Comparison of ENCODE assay signal across 24 cellular contexts in the genomic region with DNA sequence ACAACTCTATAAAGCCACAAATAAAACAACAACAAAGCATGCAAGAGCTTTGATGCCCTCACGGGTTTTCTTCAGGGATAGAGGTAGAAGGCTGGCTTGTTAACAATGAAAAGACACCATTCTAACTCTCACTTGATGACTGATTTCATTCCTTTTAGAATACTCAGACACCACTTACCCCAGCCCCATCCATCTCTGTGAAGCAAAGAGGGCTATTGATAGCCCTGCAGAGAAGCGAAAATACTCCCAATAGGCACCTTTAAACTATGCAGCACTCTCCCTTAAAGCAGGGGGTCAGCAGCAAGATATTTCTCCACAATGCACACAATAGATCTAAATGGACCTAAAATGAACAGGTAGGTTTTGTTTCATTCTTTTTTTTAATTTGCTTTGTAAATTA. TPM values are rescaled to one million over a fixed set of nuclear protein-coding genes. Genes with fewer than 3 reads are reported as not detected.
"Had no signal": no experiment of that assay in that cellular context is flagged by ENCODE, and none has a peak within 500 bp of the region (broad histone marks: within the 10 kb centered on the region; RNA-seq: fewer than 3 reads in every experiment).

No MANE protein-coding gene starts in this region.

- H3K4me3 Mint-ChIP-seq: activated CD4-positive, alpha-beta memory T cell treated with anti-CD3 and anti-CD28 coated beads, Interleukin-2, amount 10 ng/mL, durations not matched to agents 7 days and 5 days; activated CD4-positive, alpha-beta T cell treated with anti-CD3 and anti-CD28 coated beads for 36 hours; activated naive CD4-positive, alpha-beta T cell treated with anti-CD3 and anti-CD28 coated beads, Interleukin-2, amount 10 ng/mL, durations not matched to agents 7 days and 5 days; activated naive CD8-positive, alpha-beta T cell treated with anti-CD3 and anti-CD28 coated beads for 36 hours; T-cell had no signal

- H3K4me3 ChIP-seq: SK-N-MC had no signal

- H3K27ac ChIP-seq: SK-N-MC had no signal

- H3K27me3 Mint-ChIP-seq: activated naive CD4-positive, alpha-beta T cell treated with anti-CD3 and anti-CD28 coated beads, Interleukin-2, amount 10 ng/mL, durations not matched to agents 7 days and 5 days had no signal

- H3K9me3 Mint-ChIP-seq: activated CD4-positive, alpha-beta memory T cell treated with anti-CD3 and anti-CD28 coated beads, Interleukin-2, amount 10 ng/mL, durations not matched to agents 7 days and 5 days; activated naive CD4-positive, alpha-beta T cell treated with anti-CD3 and anti-CD28 coated beads, Interleukin-2, amount 10 ng/mL, durations not matched to agents 7 days and 5 days; activated naive CD8-positive, alpha-beta T cell treated with anti-CD3 and anti-CD28 coated beads for 36 hours; activated T-helper 2 cell treated with anti-CD3 and anti-CD28 coated beads, Interferon-gamma antibody, Interleukin-2, Interleukin-4, amounts not matched to agents 10 μg/mL and 5 μg/mL and 100 μg/mL, durations not matched to agents 14 hours and 24 hours and 36 hours had no signal

- H3K4me1 Mint-ChIP-seq: activated CD4-positive, alpha-beta memory T cell treated with anti-CD3 and anti-CD28 coated beads, Interleukin-2, amount 10 ng/mL, durations not matched to agents 7 days and 5 days; activated CD4-positive, alpha-beta T cell treated with anti-CD3 and anti-CD28 coated beads for 36 hours; activated naive CD4-positive, alpha-beta T cell treated with anti-CD3 and anti-CD28 coated beads, Interleukin-2, amount 10 ng/mL, durations not matched to agents 7 days and 5 days; activated naive CD8-positive, alpha-beta T cell treated with anti-CD3 and anti-CD28 coated beads for 36 hours; T-cell had no signal

- H3K36me3 Mint-ChIP-seq: activated naive CD4-positive, alpha-beta T cell treated with anti-CD3 and anti-CD28 coated beads, Interleukin-2, amount 10 ng/mL, durations not matched to agents 7 days and 5 days; activated naive CD8-positive, alpha-beta T cell treated with anti-CD3 and anti-CD28 coated beads for 36 hours; T-cell had no signal

- FAIRE-seq: TTC549 had no signal

- DNase-seq: activated CD4-positive, alpha-beta memory T cell treated with anti-CD3 and anti-CD28 coated beads, Interleukin-2, amount 10 ng/mL, durations not matched to agents 7 days and 5 days; activated CD4-positive, alpha-beta T cell treated with anti-CD3 and anti-CD28 coated beads for 36 hours; activated CD4-positive, alpha-beta T cell treated with anti-CD3 and anti-CD28 coated beads, Interleukin-2, amount 50 U/mL, for 1 hour; activated gamma-delta T cell treated with Interleukin-2 at 50 U/mL for 16 hours; activated naive CD4-positive, alpha-beta T cell treated with anti-CD3 and anti-CD28 coated beads, Interleukin-2, amount 10 ng/mL, durations not matched to agents 7 days and 5 days; activated naive CD8-positive, alpha-beta T cell treated with anti-CD3 and anti-CD28 coated beads for 36 hours; activated T-cell treated with anti-CD3 and anti-CD28 coated beads for 4 hours; activated T-cell treated with anti-CD3 and anti-CD28 coated beads, Interleukin-2, amount 50 U/mL, for 48 hours; caudate nucleus; KG1; NCI-H1092; NCI-H1417; NCI-H1694; NCI-H2029; NCI-H2107; NCI-H510A treated with DMSO at 0.1 percent for 48 hours; NCI-H69; T-cell; T-helper 2 cell; T1000 had no signal

- H3K27ac Mint-ChIP-seq: activated CD4-positive, alpha-beta memory T cell treated with anti-CD3 and anti-CD28 coated beads, Interleukin-2, amount 10 ng/mL, durations not matched to agents 7 days and 5 days; activated CD4-positive, alpha-beta T cell treated with anti-CD3 and anti-CD28 coated beads for 36 hours; activated naive CD4-positive, alpha-beta T cell treated with anti-CD3 and anti-CD28 coated beads, Interleukin-2, amount 10 ng/mL, durations not matched to agents 7 days and 5 days; activated naive CD8-positive, alpha-beta T cell treated with anti-CD3 and anti-CD28 coated beads for 36 hours; activated T-helper 2 cell treated with anti-CD3 and anti-CD28 coated beads, Interferon-gamma antibody, Interleukin-2, Interleukin-4, amounts not matched to agents 10 μg/mL and 5 μg/mL and 100 μg/mL, durations not matched to agents 14 hours and 24 hours and 36 hours; T-cell had no signal

- ATAC-seq: activated CD4-positive, alpha-beta T cell treated with anti-CD3 and anti-CD28 coated beads for 36 hours; T-cell had no signal

RNA-seq across cellular contexts. Expression of a gene that starts 35.1 kb away (rescaled TPM):
- total RNA-seq: activated CD4-positive, alpha-beta memory T cell treated with anti-CD3 and anti-CD28 coated beads, Interleukin-2, amount 10 ng/mL, durations not matched to agents 7 days and 5 days; activated CD4-positive, alpha-beta T cell treated with anti-CD3 and anti-CD28 coated beads for 36 hours; activated CD8-positive, alpha-beta memory T cell treated with anti-CD3 and anti-CD28 coated beads for 36 hours; activated naive CD8-positive, alpha-beta T cell treated with anti-CD3 and anti-CD28 coated beads for 36 hours; activated T-helper 2 cell treated with anti-CD3 and anti-CD28 coated beads, Interferon-gamma antibody, Interleukin-2, Interleukin-4, amounts not matched to agents 10 μg/mL and 5 μg/mL and 100 μg/mL, durations not matched to agents 14 hours and 24 hours and 36 hours had no signal
